In the genomic region with DNA sequence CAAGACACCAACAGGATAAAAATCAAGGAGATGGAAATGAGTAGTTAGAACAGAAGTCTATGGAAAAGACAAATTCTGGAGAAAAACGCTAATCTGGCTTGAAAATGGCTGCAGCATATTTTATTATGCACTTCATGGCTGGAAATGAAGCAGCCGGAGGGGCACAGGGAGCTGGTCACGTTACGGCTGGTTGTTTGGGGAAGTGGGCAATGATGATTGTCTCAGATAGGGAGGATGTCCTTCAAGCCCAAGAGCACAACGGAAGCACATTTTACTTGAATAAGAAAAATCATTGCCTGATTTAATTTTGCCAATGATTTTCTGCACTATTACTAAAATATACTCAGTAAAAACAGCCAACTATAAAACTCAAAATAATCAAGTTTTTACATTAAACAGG, we compare ENCODE assay signal across 1 cellular context.
TF ChIP-seq lines count a peak whose summit lies in the region.

No MANE protein-coding gene starts in this region.

TF ChIP-seq in H1, 55 proteins besides CTCF, POLR2A, EP300 and RAD21:
- no peak for TF ChIP-seq POLR2AphosphoS5 (IDR thresholded peaks at IDR 0.05; ENCODE audit: low read depth, low read length)
- TF ChIP-seq ASH2L (IDR thresholded peaks at IDR 0.05; ENCODE audit: low read length): no peak
- no peak for TF ChIP-seq CHD1 (IDR thresholded peaks at IDR 0.05; ENCODE audit: low read depth, low read length)
- TF ChIP-seq, protein P1, sequence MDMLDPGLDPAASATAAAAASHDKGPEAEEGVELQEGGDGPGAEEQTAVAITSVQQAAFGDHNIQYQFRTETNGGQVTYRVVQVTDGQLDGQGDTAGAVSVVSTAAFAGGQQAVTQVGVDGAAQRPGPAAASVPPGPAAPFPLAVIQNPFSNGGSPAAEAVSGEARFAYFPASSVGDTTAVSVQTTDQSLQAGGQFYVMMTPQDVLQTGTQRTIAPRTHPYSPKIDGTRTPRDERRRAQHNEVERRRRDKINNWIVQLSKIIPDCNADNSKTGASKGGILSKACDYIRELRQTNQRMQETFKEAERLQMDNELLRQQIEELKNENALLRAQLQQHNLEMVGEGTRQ (IDR thresholded peaks at IDR 0.05; ENCODE audit: low read length): no peak
- TF ChIP-seq SIRT6 (IDR thresholded peaks at IDR 0.05; ENCODE audit: low read length): no peak
